1 cellular context compared by ENCODE assay signal in genomic region chr2:171521361-171522056, GRCh38.
TF ChIP-seq lines count a peak whose summit lies in the region.

No MANE protein-coding gene starts in this region.

TF ChIP-seq in SK-N-SH treated with all-trans-retinoic acid at 6 μM for 48 hours, 23 proteins besides CTCF, POLR2A, EP300 and RAD21 (continued from another document):
- TF ChIP-seq, protein P1, sequence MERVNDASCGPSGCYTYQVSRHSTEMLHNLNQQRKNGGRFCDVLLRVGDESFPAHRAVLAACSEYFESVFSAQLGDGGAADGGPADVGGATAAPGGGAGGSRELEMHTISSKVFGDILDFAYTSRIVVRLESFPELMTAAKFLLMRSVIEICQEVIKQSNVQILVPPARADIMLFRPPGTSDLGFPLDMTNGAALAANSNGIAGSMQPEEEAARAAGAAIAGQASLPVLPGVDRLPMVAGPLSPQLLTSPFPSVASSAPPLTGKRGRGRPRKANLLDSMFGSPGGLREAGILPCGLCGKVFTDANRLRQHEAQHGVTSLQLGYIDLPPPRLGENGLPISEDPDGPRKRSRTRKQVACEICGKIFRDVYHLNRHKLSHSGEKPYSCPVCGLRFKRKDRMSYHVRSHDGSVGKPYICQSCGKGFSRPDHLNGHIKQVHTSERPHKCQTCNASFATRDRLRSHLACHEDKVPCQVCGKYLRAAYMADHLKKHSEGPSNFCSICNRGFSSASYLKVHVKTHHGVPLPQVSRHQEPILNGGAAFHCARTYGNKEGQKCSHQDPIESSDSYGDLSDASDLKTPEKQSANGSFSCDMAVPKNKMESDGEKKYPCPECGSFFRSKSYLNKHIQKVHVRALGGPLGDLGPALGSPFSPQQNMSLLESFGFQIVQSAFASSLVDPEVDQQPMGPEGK (CRISPR knock-in tag; IDR thresholded peaks at IDR 0.05; ENCODE audit: borderline replicate concordance): no peak
- TF ChIP-seq TOX (CRISPR knock-in tag; IDR thresholded peaks at IDR 0.05; ENCODE audit: borderline replicate concordance): no peak
